In the genomic region with DNA sequence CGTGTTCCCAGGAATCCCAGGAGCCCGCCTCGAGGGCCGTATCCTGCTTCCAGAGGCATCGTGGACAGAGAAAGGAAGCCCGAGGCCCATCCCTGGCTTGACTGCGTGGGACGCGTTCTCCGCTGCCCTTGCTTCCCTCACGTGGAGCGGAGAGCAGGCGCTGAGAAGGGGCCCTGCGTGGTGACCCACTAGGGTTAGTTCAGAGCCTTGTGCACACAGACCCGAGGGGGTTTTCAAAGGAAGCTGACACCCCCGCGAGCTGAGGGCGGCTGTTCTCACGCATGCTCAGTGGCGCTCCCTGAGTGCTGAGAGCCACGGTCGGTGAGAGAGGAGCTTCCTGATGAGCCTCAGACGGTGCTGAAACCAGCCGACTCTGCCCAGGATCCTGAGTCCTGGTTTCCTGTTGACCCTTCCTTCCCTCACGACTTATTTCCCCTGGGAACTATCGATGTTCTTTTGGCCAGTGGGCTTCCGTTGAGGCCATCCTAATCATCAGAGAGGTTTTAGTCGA, we compare ENCODE assay signal across 8 cellular contexts. TPM values are rescaled to one million over a fixed set of nuclear protein-coding genes. Genes with fewer than 3 reads are reported as not detected.
DNase-seq lines count a peak whose midpoint lies in the region; ATAC-seq and TF ChIP-seq lines count a peak whose summit lies in the region.

No MANE protein-coding gene starts in this region.

- intact Hi-C loops in heart left ventricle (cut with DNase I) (no loop called here), Right ventricle myocardium inferior (cut with DNase I) (no loop called here)

- H3K27me3 ChIP-seq in heart left ventricle, result peaks cover 0 to 4% (median 0%) of the 10 kb centered on the region in 9 donors

- peak overlapping the region; percentile 76 for H3K4me3 Mint-ChIP-seq in natural killer cell treated with Interleukin-12 subunit alpha and Interleukin-12 subunit beta and Interleukin-15 and Interleukin-18, amount 100 ng/mL, for 72 hours

- no peaks in the 10 kb centered on the region for H3K9me3 Mint-ChIP-seq in natural killer cell treated with Interleukin-12 subunit alpha and Interleukin-12 subunit beta and Interleukin-15 and Interleukin-18, amount 100 ng/mL, for 72 hours

- peaks cover 0 to 66% (median 2%) of the 10 kb centered on the region in 12 donors for H3K4me1 ChIP-seq in heart left ventricle

- TF ChIP-seq CTCF in heart left ventricle (IDR thresholded peaks at IDR 0.05), result no peak

- H3K27ac ChIP-seq in heart left ventricle, result no peak overlapping the region

- no peaks in the 10 kb centered on the region for H3K9me3 ChIP-seq in heart left ventricle

- DNase-seq in heart left ventricle, result peak in 1 of 5 donors; percentile 24
- no peak for DNase-seq in Right ventricle myocardium inferior (ENCODE audit: missing footprints)
- DNase-seq in activated T-cell treated with anti-CD3 and anti-CD28 coated beads, Interleukin-2, amount 50 U/mL, for 1 hour, result peak; percentile 60
- DNase-seq in natural killer cell treated with Interleukin-12 subunit alpha and Interleukin-12 subunit beta and Interleukin-15 and Interleukin-18, amount 100 ng/mL, for 72 hours (ENCODE audit: low spot score), result peak; percentile 82
- DNase-seq in DMS 273 (lab: John Stamatoyannopoulos, UW; ENCODE audit: unreplicated experiment), result no peak
- no peak for DNase-seq in AG20443 (ENCODE audit: low spot score)
- no peak for DNase-seq in mucosa of gallbladder (ENCODE audit: low spot score)

- peak overlapping the region in 10 of 12 donors; percentile 9 to 38 (median 26) for H3K4me3 ChIP-seq in heart left ventricle

- no peaks in the 10 kb centered on the region for H3K36me3 Mint-ChIP-seq in natural killer cell treated with Interleukin-12 subunit alpha and Interleukin-12 subunit beta and Interleukin-15 and Interleukin-18, amount 100 ng/mL, for 72 hours

- peak in 3 of 4 donors; percentile 25 to 56 (median 46) for ATAC-seq in heart left ventricle
- no peak for ATAC-seq in Right ventricle myocardium inferior
- ATAC-seq in HG03520 (IDR thresholded peaks at IDR 0.05; ENCODE audit: unreplicated experiment), result peak; percentile 35
- peak; percentile 78 to 79 for ATAC-seq in natural killer cell treated with Interleukin-12 subunit alpha and Interleukin-12 subunit beta and Interleukin-15 and Interleukin-18, amount 100 ng/mL, for 72 hours

- H3K4me1 Mint-ChIP-seq in natural killer cell treated with Interleukin-12 subunit alpha and Interleukin-12 subunit beta and Interleukin-15 and Interleukin-18, amount 100 ng/mL, for 72 hours (ENCODE audit: low read depth in 2 of 2), result peaks cover 36 to 38% of the 10 kb centered on the region in 2 donors

- H3K27ac Mint-ChIP-seq in natural killer cell treated with Interleukin-12 subunit alpha and Interleukin-12 subunit beta and Interleukin-15 and Interleukin-18, amount 100 ng/mL, for 72 hours, result peak overlapping the region; percentile 72 to 76

- no peak for TF ChIP-seq POLR2A in heart left ventricle (IDR thresholded peaks at IDR 0.05)

- WGBS in heart left ventricle, 4 donors, result 38 to 58% (median 49%) methylated on average over 18 to 28 of the region's 28 CpGs

- H3K36me3 ChIP-seq in heart left ventricle, result no peaks in the 10 kb centered on the region

- peaks cover 0 to 2% of the 10 kb centered on the region in 2 donors for H3K27me3 Mint-ChIP-seq in natural killer cell treated with Interleukin-12 subunit alpha and Interleukin-12 subunit beta and Interleukin-15 and Interleukin-18, amount 100 ng/mL, for 72 hours

RNA-seq across cellular contexts. Expression of gene CCR6, which starts 28.9 kb away (rescaled TPM):
- total RNA-seq in heart left ventricle (under 1 TPM in 1 of 9 donors, not detected in 8; 0.23 TPM), Right ventricle myocardium inferior (not detected), mucosa of gallbladder (1.3 TPM)
- not detected for polyA plus RNA-seq in heart left ventricle
- under 1 TPM in 1 of 2 donors, not detected in 1; 0.17 TPM for total RNA-seq in natural killer cell treated with Interleukin-12 subunit alpha and Interleukin-12 subunit beta and Interleukin-15 and Interleukin-18, amount 100 ng/mL, for 72 hours

Comparison
In these comparisons a context has a peak if more than half of its experiments do, and no peak if none do; other contexts are left out.
1. DNase-seq: peak in activated T-cell treated with anti-CD3 and anti-CD28 coated beads, Interleukin-2, amount 50 U/mL, for 1 hour (single experiment) and natural killer cell treated with Interleukin-12 subunit alpha and Interleukin-12 subunit beta and Interleukin-15 and Interleukin-18, amount 100 ng/mL, for 72 hours (single experiment); none in Right ventricle myocardium inferior (single experiment), DMS 273 (single experiment), AG20443 (single experiment) and mucosa of gallbladder (single experiment).